Comparison of ENCODE assay signal across 14 cellular contexts in genomic region chr10:8121199-8121890, GRCh38.
"Had no signal": no experiment of that assay in that cellular context is flagged by ENCODE, and none has a peak within 500 bp of the region (broad histone marks: within the 10 kb centered on the region; RNA-seq: fewer than 3 reads in every experiment).

No MANE protein-coding gene starts in this region.

- ATAC-seq: gastroesophageal sphincter; mucosa of descending colon; naive thymus-derived CD4-positive, alpha-beta T cell; WTC11 had no signal

- H3K27ac Mint-ChIP-seq: activated T-helper 2 cell treated with anti-CD3 and anti-CD28 coated beads, Interferon-gamma antibody, Interleukin-2, Interleukin-4, amounts not matched to agents 10 μg/mL and 5 μg/mL and 100 μg/mL, durations not matched to agents 14 hours and 24 hours and 36 hours; T-cell; WTC11 had no signal

- H3K27me3 Mint-ChIP-seq: T-cell had no signal

- H3K4me3 Mint-ChIP-seq: naive thymus-derived CD4-positive, alpha-beta T cell; T-cell; WTC11 had no signal

- H3K9me3 Mint-ChIP-seq: activated T-helper 2 cell treated with anti-CD3 and anti-CD28 coated beads, Interferon-gamma antibody, Interleukin-2, Interleukin-4, amounts not matched to agents 10 μg/mL and 5 μg/mL and 100 μg/mL, durations not matched to agents 14 hours and 24 hours and 36 hours; T-cell; WTC11 had no signal

- H3K4me1 Mint-ChIP-seq: WTC11 had no signal

- DNase-seq: activated CD4-positive, alpha-beta T cell treated with anti-CD3 and anti-CD28 coated beads for 48 hours; activated naive CD4-positive, alpha-beta T cell treated with anti-CD3 and anti-CD28 coated beads, Interleukin-2, amount 50 U/mL, for 16 hours; dorsolateral prefrontal cortex; erythroblast; islet precursor cell; naive thymus-derived CD4-positive, alpha-beta T cell; stimulated activated CD4-positive, alpha-beta T cell treated with anti-CD3 and anti-CD28 coated beads, Interleukin-2, amount 100 ng/mL, for 24 hours; T-cell; T-helper 9 cell; tibial artery had no signal

- H3K36me3 Mint-ChIP-seq: T-cell, WTC11 had no signal
